In the genomic region with DNA sequence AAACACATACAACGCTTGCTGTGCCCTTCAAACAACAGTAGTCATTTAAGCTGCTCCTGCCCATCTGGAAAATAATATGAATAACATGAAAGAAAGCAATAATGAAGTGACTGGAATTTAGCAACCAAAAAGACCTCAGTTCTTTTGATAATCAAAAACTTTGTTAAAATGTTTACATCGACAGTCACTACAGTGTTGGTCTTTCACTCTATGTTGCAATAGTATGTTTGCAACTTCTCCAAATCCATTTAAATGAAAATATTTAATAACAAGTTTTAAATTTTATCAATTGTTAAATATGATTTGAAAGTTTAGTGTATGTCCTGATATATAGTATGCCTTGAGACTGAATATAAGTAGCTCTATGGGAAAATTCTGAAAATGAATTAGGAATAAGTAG, we compare ENCODE assay signal across 14 cellular contexts.
DNase-seq lines count a peak whose midpoint lies in the region; ATAC-seq and TF ChIP-seq lines count a peak whose summit lies in the region.
"Had no signal": no experiment of that assay in that cellular context is flagged by ENCODE, and none has a peak within 500 bp of the region (broad histone marks: within the 10 kb centered on the region; RNA-seq: fewer than 3 reads in every experiment).

No MANE protein-coding gene starts in this region.

- no peak for TF ChIP-seq CTCF in gastroesophageal sphincter (IDR thresholded peaks at IDR 0.05)
- TF ChIP-seq CTCF in upper lobe of left lung (IDR thresholded peaks at IDR 0.05), result no peak

- peak overlapping the region in 3 of 4 donors; percentile 29 to 47 (median 39) for H3K27ac ChIP-seq in gastroesophageal sphincter
- peak overlapping the region in 3 of 4 donors; percentile 13 to 69 (median 50) for H3K27ac ChIP-seq in upper lobe of left lung
- H3K27ac ChIP-seq: prostate gland, VCaP had no signal

- POLR2A ChIA-PET in activated CD4-positive, alpha-beta memory T cell treated with anti-CD3 and anti-CD28 coated beads for 36 hours (lab: Charles Lee), result interaction anchor here (0.6 to 1.6 kb wide), 3 partner anchors 37 to 54 kb away, joined by 3 to 4 read pairs (median 3); no protein-coding TSS in a partner anchor

- WGBS in gastroesophageal sphincter (ENCODE audit: low coverage in 1 of 2), 2 donors, result 58 to 72% methylated on average over 2 of the region's 2 CpGs
- 51 to 53% methylated on average over 2 of the region's 2 CpGs for WGBS in upper lobe of left lung, 2 donors

- no peaks in the 10 kb centered on the region for H3K9me3 Mint-ChIP-seq in activated naive CD4-positive, alpha-beta T cell treated with anti-CD3 and anti-CD28 coated beads, Interleukin-2, amount 50 U/mL, for 24 hours
- H3K9me3 Mint-ChIP-seq in activated CD4-positive, alpha-beta memory T cell treated with anti-CD3 and anti-CD28 coated beads for 36 hours, result no peaks in the 10 kb centered on the region
- H3K9me3 Mint-ChIP-seq: type B pancreatic cell had no signal

- no peak for DNase-seq in activated naive CD4-positive, alpha-beta T cell treated with anti-CD3 and anti-CD28 coated beads, Interleukin-2, amount 50 U/mL, for 16 hours
- no peak for DNase-seq in activated CD4-positive, alpha-beta memory T cell treated with anti-CD3 and anti-CD28 coated beads for 36 hours
- DNase-seq in upper lobe of left lung, result no peak
- no peak for DNase-seq in COLO829 (ENCODE audit: low spot score)
- no peak for DNase-seq in HK-2 (ENCODE audit: unreplicated experiment)
- DNase-seq: head of caudate nucleus; NCI-H1092 treated with DMSO at 0.1 percent for 48 hours; NK-92 treated with Interleukin-12 subunit alpha and Interleukin-12 subunit beta, amount 100 ng/mL, for 24 hours had no signal

- H3K9me3 ChIP-seq in gastroesophageal sphincter, result no peaks in the 10 kb centered on the region
- H3K9me3 ChIP-seq in upper lobe of left lung, result no peaks in the 10 kb centered on the region
- H3K9me3 ChIP-seq: prostate gland had no signal

- no peak overlapping the region for H3K4me3 ChIP-seq in gastroesophageal sphincter
- no peak overlapping the region for H3K4me3 ChIP-seq in upper lobe of left lung
- H3K4me3 ChIP-seq: prostate gland had no signal

- ATAC-seq in gastroesophageal sphincter, result no peak
- ATAC-seq in upper lobe of left lung (ENCODE audit: low FRiP score in 2 of 2), result no peak
- no peak for ATAC-seq in GM18511 (IDR thresholded peaks at IDR 0.05; ENCODE audit: unreplicated experiment)

- TF ChIP-seq POLR2A in gastroesophageal sphincter (IDR thresholded peaks at IDR 0.05) (no peak), upper lobe of left lung (IDR thresholded peaks at IDR 0.05) (no peak)

- no peaks in the 10 kb centered on the region for H3K27me3 Mint-ChIP-seq in activated naive CD4-positive, alpha-beta T cell treated with anti-CD3 and anti-CD28 coated beads, Interleukin-2, amount 50 U/mL, for 24 hours
- H3K27me3 Mint-ChIP-seq in activated CD4-positive, alpha-beta memory T cell treated with anti-CD3 and anti-CD28 coated beads for 36 hours, result no peaks in the 10 kb centered on the region
- H3K27me3 Mint-ChIP-seq: type B pancreatic cell had no signal

- peak overlapping the region; percentile 96 for H3K27ac Mint-ChIP-seq in activated naive CD4-positive, alpha-beta T cell treated with anti-CD3 and anti-CD28 coated beads, Interleukin-2, amount 50 U/mL, for 24 hours
- H3K27ac Mint-ChIP-seq in activated CD4-positive, alpha-beta memory T cell treated with anti-CD3 and anti-CD28 coated beads for 36 hours, result peak overlapping the region; percentile 75
- H3K27ac Mint-ChIP-seq: type B pancreatic cell had no signal

- CTCF ChIA-PET in activated CD4-positive, alpha-beta memory T cell treated with anti-CD3 and anti-CD28 coated beads for 36 hours (lab: Charles Lee), result interaction anchor here (0.6 to 4.6 kb wide), 5 partner anchors 32 to 131 kb away, joined by 3 to 27 read pairs (median 3); no protein-coding TSS in a partner anchor

- intact Hi-C loops in activated CD4-positive, alpha-beta memory T cell treated with anti-CD3 and anti-CD28 coated beads for 36 hours (cut with micrococcal nuclease), result loop anchor here (10.0 kb wide), 2 partner anchors 504 to 1666 kb away; a partner anchor contains a TSS

- no peaks in the 10 kb centered on the region for H3K27me3 ChIP-seq in gastroesophageal sphincter
- no peaks in the 10 kb centered on the region for H3K27me3 ChIP-seq in upper lobe of left lung

- H3K4me3 Mint-ChIP-seq in activated naive CD4-positive, alpha-beta T cell treated with anti-CD3 and anti-CD28 coated beads, Interleukin-2, amount 50 U/mL, for 24 hours, result peak overlapping the region; percentile 66
- no peak overlapping the region for H3K4me3 Mint-ChIP-seq in activated CD4-positive, alpha-beta memory T cell treated with anti-CD3 and anti-CD28 coated beads for 36 hours
- H3K4me3 Mint-ChIP-seq: type B pancreatic cell had no signal

- H3K4me1 Mint-ChIP-seq in activated naive CD4-positive, alpha-beta T cell treated with anti-CD3 and anti-CD28 coated beads, Interleukin-2, amount 50 U/mL, for 24 hours, result peaks cover 96% of the 10 kb centered on the region
- peaks cover 89% of the 10 kb centered on the region for H3K4me1 Mint-ChIP-seq in activated CD4-positive, alpha-beta memory T cell treated with anti-CD3 and anti-CD28 coated beads for 36 hours (ENCODE audit: low read depth)

- TF ChIP-seq EP300 in gastroesophageal sphincter (IDR thresholded peaks at IDR 0.05) (no peak), upper lobe of left lung (IDR thresholded peaks at IDR 0.05) (no peak)

- peaks cover 12% of the 10 kb centered on the region for H3K36me3 Mint-ChIP-seq in activated naive CD4-positive, alpha-beta T cell treated with anti-CD3 and anti-CD28 coated beads, Interleukin-2, amount 50 U/mL, for 24 hours
- peaks cover 35% of the 10 kb centered on the region for H3K36me3 Mint-ChIP-seq in activated CD4-positive, alpha-beta memory T cell treated with anti-CD3 and anti-CD28 coated beads for 36 hours
- H3K36me3 Mint-ChIP-seq: type B pancreatic cell had no signal

- H3K36me3 ChIP-seq in gastroesophageal sphincter (no peaks in the 10 kb centered on the region), upper lobe of left lung (no peaks in the 10 kb centered on the region)
- H3K36me3 ChIP-seq: prostate gland had no signal

- H3K4me1 ChIP-seq in gastroesophageal sphincter (peaks cover 7 to 75% (median 20%) of the 10 kb centered on the region in 3 donors), upper lobe of left lung (peaks cover 42 to 77% (median 53%) of the 10 kb centered on the region in 4 donors)
- H3K4me1 ChIP-seq: prostate gland had no signal
